ENCODE assay signal across 8 cellular contexts in genomic region chr20:57698191-57698866, GRCh38.
DNase-seq lines count a peak whose midpoint lies in the region; ATAC-seq and TF ChIP-seq lines count a peak whose summit lies in the region.

No MANE protein-coding gene starts in this region.

- peak; percentile 98 for DNase-seq in astrocyte of the spinal cord (ENCODE audit: low read depth, low spot score)
- peak; percentile 97 for DNase-seq in non-pigmented ciliary epithelial cell (ENCODE audit: low read depth)
- no peak for DNase-seq in pons (ENCODE audit: low spot score)
- no peak for DNase-seq in D341Med (ENCODE audit: low spot score)
- DNase-seq in NCI-H1105 treated with DMSO at 0.1 percent for 48 hours (lab: John Stamatoyannopoulos, UW), result no peak

- in situ Hi-C loops in astrocyte of the spinal cord (cut with HindIII; ENCODE audit: low sequenced_read_pairs), result no loop called here

- no peaks in the 10 kb centered on the region for H3K9me2 ChIP-seq in DOHH2 (replicated peaks; ENCODE audit: control insufficient read depth, low read length)

- H3K27ac ChIP-seq in DOHH2 (ENCODE audit: low read depth, low read length), result peak overlapping the region; percentile 15; the same call in 1 of the 2 replicates

- H3K79me2 ChIP-seq in DOHH2 (ENCODE audit: control insufficient read depth, low read length), result peaks cover 99% of the 10 kb centered on the region

- no peaks in the 10 kb centered on the region; the same call in 1 of the 2 replicates for H3K36me3 ChIP-seq in DOHH2 (ENCODE audit: control insufficient read depth, low read length)

- no peaks in the 10 kb centered on the region for H3K9me3 ChIP-seq in DOHH2 (ENCODE audit: control insufficient read depth, insufficient read depth, low read length)

- peaks cover 94% of the 10 kb centered on the region for H3K4me1 ChIP-seq in DOHH2 (ENCODE audit: control insufficient read depth, low read length)

- H4K20me1 ChIP-seq in DOHH2 (ENCODE audit: control insufficient read depth, insufficient read depth, low read depth, low read length), result no peaks in the 10 kb centered on the region

- TF ChIP-seq CTCF in DOHH2 (IDR thresholded peaks at IDR 0.05; ENCODE audit: low read depth, low read length, poor library complexity, severe bottlenecking) (no peak), astrocyte of the spinal cord (IDR thresholded peaks at IDR 0.05; ENCODE audit: low read depth, low read length) (no peak)

- H3K4me2 ChIP-seq in DOHH2 (ENCODE audit: low read length), result peak overlapping the region; percentile 89

- no peaks in the 10 kb centered on the region for H3F3A ChIP-seq in DOHH2 (ENCODE audit: control insufficient read depth, insufficient read depth)

- H3K4me3 ChIP-seq in DOHH2 (ENCODE audit: low read length), result peak overlapping the region; percentile 66
- H3K4me3 ChIP-seq in astrocyte of the spinal cord (ENCODE audit: low read depth, low read length), result peak overlapping the region; percentile 17

- no peaks in the 10 kb centered on the region for H3K27me3 ChIP-seq in DOHH2 (ENCODE audit: control insufficient read depth, low read length)

- ATAC-seq in SK-N-SH treated with all-trans-retinoic acid at 6 μM for 48 hours (peak; percentile 93), HG03108 (IDR thresholded peaks at IDR 0.05; ENCODE audit: unreplicated experiment) (no peak)

TF ChIP-seq in SK-N-SH treated with all-trans-retinoic acid at 6 μM for 48 hours, 23 proteins besides CTCF, POLR2A, EP300 and RAD21:
- TF ChIP-seq ZNF70 (CRISPR knock-in tag; IDR thresholded peaks at IDR 0.05) (no peak), CSRNP3 (CRISPR knock-in tag; IDR thresholded peaks at IDR 0.05) (no peak)

Comparison
In these comparisons a context has a peak if more than half of its experiments do, and no peak if none do; other contexts are left out.
1. DNase-seq: peak in astrocyte of the spinal cord (single experiment) and non-pigmented ciliary epithelial cell (single experiment); none in pons (single experiment), D341Med (single experiment) and NCI-H1105 treated with DMSO at 0.1 percent for 48 hours (single experiment).